In genomic region chr11:396511-396947, GRCh38 we compare ENCODE assay signal across 8 cellular contexts. TPM values are rescaled to one million over a fixed set of nuclear protein-coding genes. Genes with fewer than 3 reads are reported as not detected.
A peak's percentile ranks its signal among the peaks of the same experiment; 100 is the strongest.
DNase-seq lines count a peak whose midpoint lies in the region; ATAC-seq, FAIRE-seq and TF ChIP-seq lines count a peak whose summit lies in the region.

No MANE protein-coding gene starts in this region.

- no peak overlapping the region for H3K4ac ChIP-seq in H1 (replicated peaks; ENCODE audit: insufficient read length, low read depth, low read length)

- no peak overlapping the region for H2BK20ac ChIP-seq in H1 (ENCODE audit: low read length)

- intact Hi-C loops in sigmoid colon (cut with DNase I), result no loop called here

- no peak overlapping the region for H3K56ac ChIP-seq in H1 (replicated peaks; ENCODE audit: insufficient read length, low read depth, low read length)

- no peaks in the 10 kb centered on the region for H3K79me2 ChIP-seq in H1 (ENCODE audit: control insufficient read depth in 1 of 2, insufficient read depth in 2 of 2, low read length in 2 of 2)

- peaks cover 6 to 15% (median 6%) of the 10 kb centered on the region in 4 experiments; a peak in 6 of 7 replicates for H3K4me1 ChIP-seq in H1 (replicated peaks in 1 of 4; ENCODE audit: control insufficient read depth in 3 of 4, insufficient read depth in 4 of 4, low read length in 3 of 4)
- peaks cover 0 to 20% (median 12%) of the 10 kb centered on the region in 4 donors for H3K4me1 ChIP-seq in sigmoid colon

- H3K4me2 ChIP-seq in H1 (ENCODE audit: insufficient read depth in 1 of 2, low read depth in 2 of 2, low read length in 2 of 2), result no peak overlapping the region

- H3K14ac ChIP-seq in H1 (ENCODE audit: insufficient read length), result no peak overlapping the region

- H2BK12ac ChIP-seq in H1 (ENCODE audit: low read depth, low read length), result 0 out of 2 replicates have a peak overlapping the region, but pooled peaks have one; percentile 27

- no peak overlapping the region for H3K4me3 ChIP-seq in H1 (ENCODE audit: extremely low read depth in 1 of 4, insufficient read depth in 2 of 4, low read depth in 3 of 4, low read length in 4 of 4)
- peak overlapping the region; percentile 5 to 47 (median 28) for H3K4me3 ChIP-seq in sigmoid colon

- peaks cover 2 to 13% of the 10 kb centered on the region in 2 experiments for H4K20me1 ChIP-seq in H1 (replicated peaks in 1 of 2; ENCODE audit: control insufficient read depth in 1 of 2, insufficient read depth in 2 of 2, low read length in 2 of 2)

- peaks cover 10% of the 10 kb centered on the region; the same call in 1 of the 2 replicates for H3K23me2 ChIP-seq in H1 (ENCODE audit: low read depth, low read length)

- 89% methylated on average over 19 of the region's 23 CpGs; no CpG with 5 or more reads in 1 of the 2 experiments for WGBS in H1 (ENCODE audit: extremely low coverage in 1 of 2, insufficient coverage in 1 of 2, insufficient read length in 1 of 2, insufficient replicate concordance in 2 of 2, low coverage in 1 of 2, low lambda C conversion rate in 2 of 2, missing lambda C conversion rate in 1 of 2), 2 experiments
- 54 to 80% methylated on average over 23 of the region's 23 CpGs for WGBS in sigmoid colon, 2 donors

- H3K27ac ChIP-seq in H1 (ENCODE audit: low read depth, low read length) (no peak overlapping the region), sigmoid colon (no peak overlapping the region)

- POLR2A ChIA-PET in H1 (lab: Charles Lee; ENCODE audit: partially characterized antibody), result interaction anchor here (0.8 to 2.7 kb wide), 10 partner anchors 9 to 114 kb away, joined by 3 to 17 read pairs (median 4); no protein-coding TSS in a partner anchor

- no peaks in the 10 kb centered on the region for H3K27me3 ChIP-seq in H1 (replicated peaks in 1 of 4; ENCODE audit: control insufficient read depth in 3 of 4, extremely low read depth in 1 of 4, insufficient read depth in 3 of 4, low read length in 3 of 4)
- H3K27me3 ChIP-seq in sigmoid colon, result peaks cover 0 to 44% (median 18%) of the 10 kb centered on the region in 3 donors

- CTCF ChIA-PET in H1 (lab: Charles Lee; ENCODE audit: partially characterized antibody), result interaction anchor here (0.5 to 2.3 kb wide), 19 partner anchors 9 to 288 kb away, joined by 3 to 11 read pairs (median 3); partner anchors contain the start of gene PTDSS2

- H2BK5ac ChIP-seq in H1 (ENCODE audit: low read depth, low read length), result no peak overlapping the region

- no peak overlapping the region for H2BK15ac ChIP-seq in H1 (ENCODE audit: low read length)

- DNase-seq in 8988T, result peak; percentile 100
- peak; percentile 74 for DNase-seq in GM13977 (ENCODE audit: low spot score)
- peak; percentile 75 for DNase-seq in NCI-H2227 (lab: John Stamatoyannopoulos, UW; ENCODE audit: unreplicated experiment)
- no peak for DNase-seq in H1 (ENCODE audit: low read depth in 1 of 2, low spot score in 2 of 2)
- no peak for DNase-seq in sigmoid colon
- no peak for DNase-seq in kidney glomerular epithelial cell (lab: John Stamatoyannopoulos, UW)
- DNase-seq in NCI-H1048 (lab: John Stamatoyannopoulos, UW), result no peak

- TF ChIP-seq EP300 in H1 (IDR thresholded peaks at IDR 0.05; ENCODE audit: borderline replicate concordance in 1 of 2, low read depth in 2 of 2, low read length in 2 of 2) (no peak), sigmoid colon (IDR thresholded peaks at IDR 0.05) (no peak)

- TF ChIP-seq CTCF in GM13977 (IDR thresholded peaks at IDR 0.05; ENCODE audit: extremely low read depth, insufficient read depth, missing control alignments) (peak; percentile 18), H1 (IDR thresholded peaks at IDR 0.05; ENCODE audit: control extremely low read depth in 1 of 3, insufficient read depth in 1 of 3, low read depth in 1 of 3, low read length in 3 of 3) (peak in 2 of 3 experiments; percentile 52 to 59; a peak in 3 of 4 replicates), sigmoid colon (IDR thresholded peaks at IDR 0.05) (no peak)

- FAIRE-seq in H1 (lab: Jason Lieb, UNC), result no peak

- ATAC-seq in GM19463 (IDR thresholded peaks at IDR 0.05; ENCODE audit: unreplicated experiment), result no peak

- peaks cover 0 to 9% of the 10 kb centered on the region in 2 experiments; a peak in 1 of 4 replicates for H3K9me3 ChIP-seq in H1 (ENCODE audit: insufficient read depth in 2 of 2, low read depth in 1 of 2, low read length in 1 of 2)
- no peaks in the 10 kb centered on the region for H3K9me3 ChIP-seq in sigmoid colon

- no peak for TF ChIP-seq POLR2A in H1 (IDR thresholded peaks at IDR 0.05; ENCODE audit: control extremely low read depth in 1 of 2, low read depth in 2 of 2, low read length in 2 of 2)
- TF ChIP-seq POLR2A in sigmoid colon (IDR thresholded peaks at IDR 0.05), result no peak

- no peak overlapping the region for H2AFZ ChIP-seq in H1 (ENCODE audit: low read length)

- no peak overlapping the region for H4K91ac ChIP-seq in H1 (replicated peaks; ENCODE audit: insufficient read length, low read length)

- no peak overlapping the region for H2BK120ac ChIP-seq in H1 (replicated peaks; ENCODE audit: low read depth, low read length)

- in situ Hi-C loops in GM13977 (cut with MboI; ENCODE audit: low pct_unique_long_range_greater_than_20kb, low sequenced_read_pairs, unreplicated experiment), result no loop called here

- H4K8ac ChIP-seq in H1 (ENCODE audit: extremely low read depth, insufficient read depth, low read length), result no peak overlapping the region; the same call in 1 of the 2 replicates

- H4K5ac ChIP-seq in H1 (ENCODE audit: insufficient read length, low read depth, low read length), result no peak overlapping the region

- no peak overlapping the region for H3K9ac ChIP-seq in H1 (replicated peaks in 1 of 4; ENCODE audit: extremely low read depth in 1 of 4, low read depth in 3 of 4, low read length in 3 of 4)

- no peak overlapping the region for H3K23ac ChIP-seq in H1 (ENCODE audit: insufficient read length)

- H3K79me1 ChIP-seq in H1 (ENCODE audit: low read depth, low read length), result peaks cover 2% of the 10 kb centered on the region; the same call in 1 of the 2 replicates

- no peak overlapping the region for H2AK5ac ChIP-seq in H1 (ENCODE audit: low read depth, low read length)

- peaks cover 0 to 28% (median 0%) of the 10 kb centered on the region in 4 experiments; a peak in 3 of 8 replicates for H3K36me3 ChIP-seq in H1 (ENCODE audit: control insufficient read depth in 2 of 4, insufficient read depth in 4 of 4, low read length in 3 of 4)
- no peaks in the 10 kb centered on the region for H3K36me3 ChIP-seq in sigmoid colon

- peak; percentile 34 to 54 for TF ChIP-seq RAD21 in H1 (IDR thresholded peaks at IDR 0.05 in 1 of 2, conservative IDR thresholded peaks at IDR 0.05 in 1 of 2; ENCODE audit: low read depth in 2 of 2, low read length in 2 of 2)

- H3K18ac ChIP-seq in H1 (ENCODE audit: extremely low read depth, low read length), result no peak overlapping the region

RNA-seq across cellular contexts. Expression of gene PKP3, which starts 2.5 kb away (rescaled TPM):
- 28.5 and 28.7 TPM in 2 replicates for total RNA-seq in H1 (2021; fragmentation: NEBNext Ultra II Directional; extraction: Animal tissue kit (Norgen Biotek cat#: 25700))
- 16.7 and 28.0 TPM in 2 replicates for polyA plus RNA-seq in H1 (2011; rRNA removed)
- polyA plus RNA-seq in H1 (2011; cell fraction: cytosol; rRNA removed), result 25.0 TPM
- 35.4 TPM for polyA plus RNA-seq in H1 (2011; cell fraction: nucleus; rRNA removed)
- 10.9 to 22.0 TPM (median 18.8 TPM) in 4 replicates for polyA plus RNA-seq in H1 (2012, experiment 1 of 2)
- 14.5 TPM for polyA plus RNA-seq in H1 (2012, experiment 2 of 2)
- 11.0 TPM for polyA plus RNA-seq in H1 (2013, experiment 1 of 2)
- polyA plus RNA-seq in H1 (2013, experiment 2 of 2), result 12.3 TPM
- 11.3 and 13.9 TPM in 2 replicates for polyA minus RNA-seq in H1 (2011; rRNA and poly(A)+ RNA removed)
- 33.5 TPM for polyA minus RNA-seq in H1 (2011; cell fraction: cytosol; rRNA and poly(A)+ RNA removed)
- polyA minus RNA-seq in H1 (2011; cell fraction: nucleus; rRNA and poly(A)+ RNA removed), result 11.1 TPM
- under 1 TPM in 2 of 4 donors, not detected in 2; 0.27 to 0.71 TPM for total RNA-seq in sigmoid colon
- polyA plus RNA-seq in sigmoid colon, result 100 to 1,000 TPM in 1 of 3 donors, 10 to 100 TPM in 2; 57.1 to 140 (median 86.7) TPM

RNA-seq across cellular contexts. Expression of gene SIGIRR, which starts 18.3 kb away (rescaled TPM):
- total RNA-seq in H1 (2021; fragmentation: NEBNext Ultra II Directional; extraction: Animal tissue kit (Norgen Biotek cat#: 25700)), result 66.3 and 68.9 TPM in 2 replicates
- polyA plus RNA-seq in H1 (2011; rRNA removed) (55.2 and 94.2 TPM in 2 replicates), sigmoid colon (100 to 1,000 TPM in 1 of 3 donors, 10 to 100 TPM in 2; 46.8 to 122 (median 50.2) TPM)
- 57.0 TPM for polyA plus RNA-seq in H1 (2011; cell fraction: cytosol; rRNA removed)
- polyA plus RNA-seq in H1 (2011; cell fraction: nucleus; rRNA removed), result 133 TPM
- polyA plus RNA-seq in H1 (2012, experiment 1 of 2), result 35.4 to 56.4 TPM (median 48.3 TPM) in 4 replicates
- polyA plus RNA-seq in H1 (2012, experiment 2 of 2), result 55.4 TPM
- polyA plus RNA-seq in H1 (2013, experiment 1 of 2), result 51.9 TPM
- 52.5 TPM for polyA plus RNA-seq in H1 (2013, experiment 2 of 2)
- polyA minus RNA-seq in H1 (2011; rRNA and poly(A)+ RNA removed), result 13.0 and 16.6 TPM in 2 replicates
- polyA minus RNA-seq in H1 (2011; cell fraction: cytosol; rRNA and poly(A)+ RNA removed), result 26.2 TPM
- polyA minus RNA-seq in H1 (2011; cell fraction: nucleus; rRNA and poly(A)+ RNA removed), result 24.8 TPM
- total RNA-seq in sigmoid colon, result 10 to 100 TPM; 51.0 to 70.9 (median 53.1) TPM

RNA-seq across cellular contexts. Expression of gene B4GALNT4, which starts 27.2 kb away (rescaled TPM):
- total RNA-seq in H1 (2021; fragmentation: NEBNext Ultra II Directional; extraction: Animal tissue kit (Norgen Biotek cat#: 25700)), result 76.3 and 89.0 TPM in 2 replicates
- polyA plus RNA-seq in H1 (2011; rRNA removed) (40.9 and 69.4 TPM in 2 replicates), sigmoid colon (1 to 10 TPM in 2 of 3 donors, not detected in 1; 7.6 to 7.8 TPM)
- 62.2 TPM for polyA plus RNA-seq in H1 (2011; cell fraction: cytosol; rRNA removed)
- polyA plus RNA-seq in H1 (2011; cell fraction: nucleus; rRNA removed), result 329 TPM
- 55.4 to 118 TPM (median 90.1 TPM) in 4 replicates for polyA plus RNA-seq in H1 (2012, experiment 1 of 2)
- polyA plus RNA-seq in H1 (2012, experiment 2 of 2), result 69.9 TPM
- polyA plus RNA-seq in H1 (2013, experiment 1 of 2), result 55.2 TPM
- 48.0 TPM for polyA plus RNA-seq in H1 (2013, experiment 2 of 2)
- polyA minus RNA-seq in H1 (2011; rRNA and poly(A)+ RNA removed), result 6.4 and 7.0 TPM in 2 replicates
- 19.7 TPM for polyA minus RNA-seq in H1 (2011; cell fraction: cytosol; rRNA and poly(A)+ RNA removed)
- polyA minus RNA-seq in H1 (2011; cell fraction: nucleus; rRNA and poly(A)+ RNA removed), result 37.0 TPM
- 1 to 10 TPM; 1.4 to 9.1 (median 2.7) TPM for total RNA-seq in sigmoid colon

RNA-seq across cellular contexts. Expression of gene ANO9, which starts 45.3 kb away (rescaled TPM):
- total RNA-seq in H1 (2021; fragmentation: NEBNext Ultra II Directional; extraction: Animal tissue kit (Norgen Biotek cat#: 25700)), result 18.0 and 20.0 TPM in 2 replicates
- polyA plus RNA-seq in H1 (2011; rRNA removed) (20.7 and 24.6 TPM in 2 replicates), sigmoid colon (100 to 1,000 TPM in 1 of 3 donors, 1 to 10 TPM in 2; 4.2 to 123 (median 6.5) TPM)
- polyA plus RNA-seq in H1 (2011; cell fraction: cytosol; rRNA removed), result 19.7 TPM
- 185 TPM for polyA plus RNA-seq in H1 (2011; cell fraction: nucleus; rRNA removed)
- 20.7 to 42.8 TPM (median 32.2 TPM) in 4 replicates for polyA plus RNA-seq in H1 (2012, experiment 1 of 2)
- polyA plus RNA-seq in H1 (2012, experiment 2 of 2), result 11.9 TPM
- polyA plus RNA-seq in H1 (2013, experiment 1 of 2), result 14.6 TPM
- 13.7 TPM for polyA plus RNA-seq in H1 (2013, experiment 2 of 2)
- 5.2 and 7.0 TPM in 2 replicates for polyA minus RNA-seq in H1 (2011; rRNA and poly(A)+ RNA removed)
- polyA minus RNA-seq in H1 (2011; cell fraction: cytosol; rRNA and poly(A)+ RNA removed), result 5.6 TPM
- polyA minus RNA-seq in H1 (2011; cell fraction: nucleus; rRNA and poly(A)+ RNA removed), result 19.3 TPM
- 1 to 10 TPM in 1 of 4 donors, under 1 TPM in 3; 0.14 to 2.5 (median 0.26) TPM for total RNA-seq in sigmoid colon

RNA-seq across cellular contexts. Expression of gene PTDSS2, which starts 53.5 kb away (rescaled TPM):
- total RNA-seq in H1 (2021; fragmentation: NEBNext Ultra II Directional; extraction: Animal tissue kit (Norgen Biotek cat#: 25700)), result 48.7 and 52.4 TPM in 2 replicates
- polyA plus RNA-seq in H1 (2011; rRNA removed) (68.2 and 108 TPM in 2 replicates), sigmoid colon (10 to 100 TPM in 1 of 3 donors, 1 to 10 TPM in 2; 4.8 to 29.0 (median 6.5) TPM)
- 69.7 TPM for polyA plus RNA-seq in H1 (2011; cell fraction: cytosol; rRNA removed)
- 197 TPM for polyA plus RNA-seq in H1 (2011; cell fraction: nucleus; rRNA removed)
- 33.3 to 60.1 TPM (median 54.3 TPM) in 4 replicates for polyA plus RNA-seq in H1 (2012, experiment 1 of 2)
- polyA plus RNA-seq in H1 (2012, experiment 2 of 2), result 51.9 TPM
- 42.4 TPM for polyA plus RNA-seq in H1 (2013, experiment 1 of 2)
- 39.1 TPM for polyA plus RNA-seq in H1 (2013, experiment 2 of 2)
- polyA minus RNA-seq in H1 (2011; rRNA and poly(A)+ RNA removed), result 49.6 and 57.3 TPM in 2 replicates
- 38.8 TPM for polyA minus RNA-seq in H1 (2011; cell fraction: cytosol; rRNA and poly(A)+ RNA removed)
- polyA minus RNA-seq in H1 (2011; cell fraction: nucleus; rRNA and poly(A)+ RNA removed), result 51.9 TPM
- 10 to 100 TPM; 30.1 to 76.2 (median 44.6) TPM for total RNA-seq in sigmoid colon

Comparison
In these comparisons a context has a peak if more than half of its experiments do, and no peak if none do; other contexts are left out.
1. DNase-seq: peak in 8988T (single experiment), GM13977 (single experiment) and NCI-H2227 (single experiment); none in H1 (0 of 2), sigmoid colon (single experiment), kidney glomerular epithelial cell (single experiment) and NCI-H1048 (single experiment).
2. CTCF ChIP-seq: peak in GM13977 (single experiment) and H1 (2 of 3); none in sigmoid colon (0 of 4).
3. H3K4me3 ChIP-seq: peak in sigmoid colon (4 of 4); none in H1 (0 of 4).
4. RNA of gene PKP3, which starts 2.5 kb away (total RNA-seq): 28.5 to 28.7 TPM in H1; 0.27 to 0.71 TPM in sigmoid colon; every median in the first group is over 10 times any median in the second.